Comparison of ENCODE assay signal across 1 cellular context in genomic region chr5:176734756-176735342, GRCh38.
A peak's percentile ranks its signal among the peaks of the same experiment; 100 is the strongest.
TF ChIP-seq lines count a peak whose summit lies in the region.

No MANE protein-coding gene starts in this region.

TF ChIP-seq in H1, 55 proteins besides CTCF, POLR2A, EP300 and RAD21:
- TF ChIP-seq BACH1 (IDR thresholded peaks at IDR 0.05; ENCODE audit: low read length) (no peak), KDM1A (IDR thresholded peaks at IDR 0.05; ENCODE audit: borderline replicate concordance, low read length) (peak; percentile 59; the same call in 1 of the 2 replicates)
